ENCODE assay signal across 36 cellular contexts in the genomic region with DNA sequence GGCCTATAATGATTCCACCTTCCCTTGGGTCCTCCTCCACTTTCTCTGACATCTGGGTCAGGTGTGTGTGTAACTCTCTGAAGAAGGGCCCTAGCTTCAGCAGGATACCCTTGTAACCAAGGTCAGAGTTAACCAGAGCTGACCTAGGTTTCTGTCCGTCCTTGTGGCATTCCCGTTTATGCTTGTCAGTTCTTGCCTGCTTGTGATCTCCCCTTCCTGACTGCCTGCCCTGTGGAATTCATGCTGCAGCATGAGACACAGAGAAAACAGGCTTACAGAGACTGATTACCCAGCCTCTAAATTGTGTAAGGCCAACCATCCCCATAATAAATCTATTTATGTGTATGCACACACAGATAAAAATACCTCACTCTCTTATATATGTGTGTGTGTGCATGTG. TPM values are rescaled to one million over a fixed set of nuclear protein-coding genes. Genes with fewer than 3 reads are reported as not detected.
"Had no signal": no experiment of that assay in that cellular context is flagged by ENCODE, and none has a peak within 500 bp of the region (broad histone marks: within the 10 kb centered on the region; RNA-seq: fewer than 3 reads in every experiment).

No MANE protein-coding gene starts in this region.

- H3K4me1 Mint-ChIP-seq: activated CD4-positive, alpha-beta T cell treated with anti-CD3 and anti-CD28 coated beads, Interleukin-2, amount 10 ng/mL, durations not matched to agents 24 days and 14 days; activated naive CD8-positive, alpha-beta T cell treated with anti-CD3 and anti-CD28 coated beads for 36 hours; activated T-helper 17 cell treated with anti-CD3 and anti-CD28 coated beads, Interleukin-2, amount 50 U/mL, for 72 hours; T-cell; T-helper 17 cell had no signal

- H3K9me3 Mint-ChIP-seq: activated CD4-positive, alpha-beta T cell treated with anti-CD3 and anti-CD28 coated beads, Interleukin-2, amount 10 ng/mL, durations not matched to agents 24 days and 14 days had no signal

- DNase-seq: activated CD4-positive, alpha-beta T cell treated with anti-CD3 and anti-CD28 coated beads, Interleukin-2, amount 10 ng/mL, durations not matched to agents 24 days and 14 days; activated CD4-positive, alpha-beta T cell treated with anti-CD3 and anti-CD28 coated beads, Interleukin-2, amount 50 U/mL, for 4 hours; activated CD8-positive, alpha-beta T cell treated with anti-CD3 and anti-CD28 coated beads for 36 hours; activated effector memory CD4-positive, alpha-beta T cell treated with anti-CD3 and anti-CD28 coated beads, Interleukin-2, amount 50 U/mL, for 16 hours; activated naive CD4-positive, alpha-beta T cell; activated naive CD4-positive, alpha-beta T cell treated with anti-CD3 and anti-CD28 coated beads, Interleukin-2, amount 50 U/mL, for 16 hours; activated naive CD8-positive, alpha-beta T cell treated with anti-CD3 and anti-CD28 coated beads for 36 hours; activated T-cell treated with anti-CD3 and anti-CD28 coated beads, Interleukin-2, amount 50 U/mL, for 1 hour; activated T-cell treated with anti-CD3 and anti-CD28 coated beads, Interleukin-2, amount 50 U/mL, for 72 hours; amniotic stem cell; aorta; brain microvascular endothelial cell; NCI-H1092 treated with DMSO at 0.1 percent for 48 hours; NCI-H1417; NCI-H146; NCI-H187; NCI-H2029 treated with DMSO at 0.1 percent for 48 hours; NCI-H2107; NCI-H226; NCI-H446 treated with DMSO at 0.1 percent for 48 hours; NCI-H524; NCI-H69; NCI-H82; Peyer's patch; RPMI8226; SIG-M5; T-cell; T-helper 17 cell; T1000 had no signal

- ATAC-seq: activated CD8-positive, alpha-beta T cell treated with anti-CD3 and anti-CD28 coated beads for 36 hours; activated T-cell treated with anti-CD3 and anti-CD28 coated beads, Interleukin-2, amount 50 U/mL, for 72 hours; activated T-helper 17 cell treated with anti-CD3 and anti-CD28 coated beads, Interleukin-2, amount 50 U/mL, for 72 hours; Right ventricle myocardium inferior; SK-N-SH treated with all-trans-retinoic acid at 6 μM for 48 hours; T-cell; T-helper 17 cell had no signal

- H3K4me3 Mint-ChIP-seq: activated CD4-positive, alpha-beta T cell treated with anti-CD3 and anti-CD28 coated beads, Interleukin-2, amount 10 ng/mL, durations not matched to agents 24 days and 14 days; activated CD8-positive, alpha-beta T cell treated with anti-CD3 and anti-CD28 coated beads for 36 hours; activated naive CD8-positive, alpha-beta T cell treated with anti-CD3 and anti-CD28 coated beads for 36 hours; activated T-cell treated with anti-CD3 and anti-CD28 coated beads, Interleukin-2, amount 50 U/mL, for 72 hours; activated T-helper 17 cell treated with anti-CD3 and anti-CD28 coated beads, Interleukin-2, amount 50 U/mL, for 72 hours; T-cell; T-helper 17 cell had no signal

- H3K36me3 Mint-ChIP-seq: activated naive CD8-positive, alpha-beta T cell treated with anti-CD3 and anti-CD28 coated beads for 36 hours; T-cell had no signal

- H3K27me3 ChIP-seq: brain microvascular endothelial cell, Peyer's patch had no signal

- H3K4me3 ChIP-seq: Peyer's patch had no signal

- H3K9me3 ChIP-seq: Peyer's patch had no signal

- H3K27me3 Mint-ChIP-seq: activated CD4-positive, alpha-beta T cell treated with anti-CD3 and anti-CD28 coated beads, Interleukin-2, amount 10 ng/mL, durations not matched to agents 24 days and 14 days; activated CD8-positive, alpha-beta T cell treated with anti-CD3 and anti-CD28 coated beads for 36 hours had no signal

- H3K27ac Mint-ChIP-seq: activated CD4-positive, alpha-beta T cell treated with anti-CD3 and anti-CD28 coated beads, Interleukin-2, amount 10 ng/mL, durations not matched to agents 24 days and 14 days; activated CD8-positive, alpha-beta T cell treated with anti-CD3 and anti-CD28 coated beads for 36 hours; activated naive CD8-positive, alpha-beta T cell treated with anti-CD3 and anti-CD28 coated beads for 36 hours; activated T-cell treated with anti-CD3 and anti-CD28 coated beads, Interleukin-2, amount 50 U/mL, for 72 hours; activated T-helper 17 cell treated with anti-CD3 and anti-CD28 coated beads, Interleukin-2, amount 50 U/mL, for 72 hours; T-cell; T-helper 17 cell had no signal

- H3K4me1 ChIP-seq: Peyer's patch had no signal

- H3K36me3 ChIP-seq: brain microvascular endothelial cell, Peyer's patch had no signal

- H3K27ac ChIP-seq: brain microvascular endothelial cell, Peyer's patch had no signal

RNA-seq across cellular contexts. Expression of gene NXPH2, which starts 22.8 kb away (rescaled TPM):
- total RNA-seq: activated CD4-positive, alpha-beta T cell treated with anti-CD3 and anti-CD28 coated beads, Interleukin-2, amount 10 ng/mL, durations not matched to agents 24 days and 14 days; activated CD8-positive, alpha-beta memory T cell treated with anti-CD3 and anti-CD28 coated beads for 36 hours; activated CD8-positive, alpha-beta T cell treated with anti-CD3 and anti-CD28 coated beads for 36 hours; activated naive CD8-positive, alpha-beta T cell treated with anti-CD3 and anti-CD28 coated beads for 36 hours; activated T-cell treated with anti-CD3 and anti-CD28 coated beads, Interleukin-2, amount 50 U/mL, for 72 hours; activated T-helper 17 cell treated with anti-CD3 and anti-CD28 coated beads, Interleukin-2, amount 50 U/mL, for 72 hours; aorta; cardiac septum; M059J; Peyer's patch; Right ventricle myocardium inferior; SK-MEL-5; T-cell; T-helper 17 cell had no signal
- polyA plus RNA-seq: aorta had no signal
